ENCODE assay signal across 12 cellular contexts in the genomic region with DNA sequence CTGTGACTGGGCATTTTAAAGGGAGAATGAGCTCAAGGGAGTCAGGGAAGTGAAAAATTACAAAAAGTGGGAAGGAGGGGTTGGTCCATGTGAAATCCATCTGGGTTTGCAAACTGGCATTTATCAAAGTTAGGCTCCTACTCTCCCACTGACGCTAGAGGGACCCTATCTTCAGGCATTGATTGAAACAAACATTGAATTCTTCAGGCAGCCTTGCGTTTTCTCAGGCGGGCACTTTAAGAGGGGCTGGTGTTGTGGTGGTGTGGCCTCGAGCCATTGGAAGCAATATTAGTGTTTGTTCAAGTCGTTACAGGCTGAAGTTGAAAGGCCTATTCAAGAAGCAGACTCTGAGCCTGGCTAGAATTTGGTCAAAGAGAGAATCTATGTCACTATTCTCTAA. TPM values are rescaled to one million over a fixed set of nuclear protein-coding genes. Genes with fewer than 3 reads are reported as not detected.
DNase-seq lines count a peak whose midpoint lies in the region; ATAC-seq, FAIRE-seq and TF ChIP-seq lines count a peak whose summit lies in the region.
"Had no signal": no experiment of that assay in that cellular context is flagged by ENCODE, and none has a peak within 500 bp of the region (broad histone marks: within the 10 kb centered on the region; RNA-seq: fewer than 3 reads in every experiment).

No MANE protein-coding gene starts in this region.

- no peaks in the 10 kb centered on the region for H3K4me1 ChIP-seq in breast epithelium
- peaks cover 0 to 3% of the 10 kb centered on the region in 2 experiments; a peak in 2 of 5 replicates for H3K4me1 ChIP-seq in K562 (replicated peaks in 1 of 2; ENCODE audit: control insufficient read depth in 2 of 2, insufficient read depth in 2 of 2, low read length in 2 of 2)
- no peaks in the 10 kb centered on the region for H3K4me1 ChIP-seq in keratinocyte (ENCODE audit: control insufficient read depth, extremely low read depth, insufficient read depth, low read length)

- FAIRE-seq in K562 (lab: Jason Lieb, UNC) (no peak), keratinocyte (lab: Jason Lieb, UNC) (no peak), GM12891 (lab: Jason Lieb, UNC) (no peak)
- FAIRE-seq: TTC549 had no signal

- H3K9ac ChIP-seq in K562 (ENCODE audit: insufficient read depth in 1 of 2, low read depth in 2 of 2, low read length in 2 of 2) (no peak overlapping the region), keratinocyte (ENCODE audit: control insufficient read depth, extremely low read depth, insufficient read depth, low read length) (no peak overlapping the region)

- H3K4me3 Mint-ChIP-seq in MCF 10A (ENCODE audit: unreplicated experiment), result no peak overlapping the region
- peak overlapping the region; percentile 25 for H3K4me3 Mint-ChIP-seq in type B pancreatic cell
- H3K4me3 Mint-ChIP-seq: natural killer cell treated with Interleukin-12 subunit alpha and Interleukin-12 subunit beta and Interleukin-15 and Interleukin-18, amount 100 ng/mL, for 72 hours had no signal

- H3K27ac ChIP-seq in breast epithelium (no peak overlapping the region), K562 (ENCODE audit: extremely low read depth, low read depth, low read length) (no peak overlapping the region), keratinocyte (ENCODE audit: control insufficient read depth, insufficient read depth, low read length) (no peak overlapping the region)

- TF ChIP-seq EP300 in K562 (IDR thresholded peaks at IDR 0.05; ENCODE audit: low read length), result no peak

- CTCF ChIA-PET in MCF 10A (lab: Yijun Ruan, JAX) (interaction anchor here (0.5 to 0.7 kb wide), 5 partner anchors 68 to 1578 kb away, joined by 3 to 6 read pairs (median 3); no protein-coding TSS in a partner anchor), K562 (lab: Yijun Ruan, JAX; ENCODE audit: low intra/inter-chr PET ratio) (no interaction called here)

- in situ Hi-C loops in K562 (cut with MboI), result no loop called here

- no peaks in the 10 kb centered on the region for H3K27me3 Mint-ChIP-seq in MCF 10A (ENCODE audit: insufficient read depth, unreplicated experiment)
- no peaks in the 10 kb centered on the region for H3K27me3 Mint-ChIP-seq in type B pancreatic cell

- H4K20me1 ChIP-seq in K562 (replicated peaks; ENCODE audit: control insufficient read depth, insufficient read depth, low read length) (no peaks in the 10 kb centered on the region), keratinocyte (ENCODE audit: control insufficient read depth, extremely low read depth, insufficient read depth, low read length) (no peaks in the 10 kb centered on the region)

- 4% methylated on average over 5 of the region's 5 CpGs for WGBS in K562 (ENCODE audit: insufficient coverage, low coverage, missing lambda C conversion rate)

- no TSS peak for BruUV-seq in MCF 10A (replicated peaks; lab: Mats Ljungman, UMichigan)
- BruUV-seq in K562 (replicated peaks; lab: Mats Ljungman, UMichigan), result no TSS peak

- TF ChIP-seq CTCF in breast epithelium (IDR thresholded peaks at IDR 0.05) (peak in 2 of 3 donors; percentile 14 to 31), MCF 10A (IDR thresholded peaks at IDR 0.05; ENCODE audit: unreplicated experiment) (no peak), K562 (IDR thresholded peaks at IDR 0.05 in 2 of 3, conservative IDR thresholded peaks at IDR 0.05 in 1 of 3; ENCODE audit: insufficient read depth in 2 of 3, low read depth in 1 of 3, low read length in 3 of 3) (peak; percentile 32 to 55 (median 37); a peak in 2 of 6 replicates), keratinocyte (optimal IDR thresholded peaks at IDR 0.05 in 1 of 3, IDR thresholded peaks at IDR 0.05 in 1 of 3, conservative IDR thresholded peaks at IDR 0.05 in 1 of 3; ENCODE audit: extremely low read depth in 1 of 3, insufficient read depth in 2 of 3, low read length in 3 of 3) (peak; percentile 7 to 37 (median 17)), type B pancreatic cell (conservative IDR thresholded peaks at IDR 0.05) (peak; percentile 67)

- intact Hi-C loops in breast epithelium (cut with DNase I; ENCODE audit: low total_unique reads), result no loop called here
- intact Hi-C loops in MCF 10A (cut with micrococcal nuclease), result no loop called here
- intact Hi-C loops in K562 (cut with micrococcal nuclease), result loop anchor here (1.0 to 2.0 kb wide), 2 partner anchors 22 to 23 kb away; no protein-coding TSS in a partner anchor

- no peaks in the 10 kb centered on the region for H3K4me1 Mint-ChIP-seq in MCF 10A (ENCODE audit: insufficient read depth, unreplicated experiment)
- peaks cover 16% of the 10 kb centered on the region for H3K4me1 Mint-ChIP-seq in type B pancreatic cell (ENCODE audit: unreplicated experiment)

- TF ChIP-seq RAD21 in K562 (CRISPR knock-in tag; conservative IDR thresholded peaks at IDR 0.05 in 1 of 2, IDR thresholded peaks at IDR 0.05 in 1 of 2), result no peak; a peak in 1 of 4 replicates

- H3K27me3 ChIP-seq in breast epithelium (no peaks in the 10 kb centered on the region), K562 (ENCODE audit: control insufficient read depth in 2 of 2, insufficient read depth in 2 of 2, low read length in 2 of 2) (peaks cover 19 to 21% of the 10 kb centered on the region in 2 experiments), keratinocyte (ENCODE audit: control insufficient read depth, extremely low read depth, insufficient read depth, low read length) (no peaks in the 10 kb centered on the region)

- H2AFZ ChIP-seq in K562 (ENCODE audit: low read depth, low read length) (no peak overlapping the region), keratinocyte (ENCODE audit: control insufficient read depth, low read length) (no peak overlapping the region)

- no peaks in the 10 kb centered on the region for H3K79me2 ChIP-seq in K562 (ENCODE audit: control insufficient read depth, insufficient read depth, low read length)
- H3K79me2 ChIP-seq in keratinocyte (ENCODE audit: control insufficient read depth, insufficient read depth, low read length), result no peaks in the 10 kb centered on the region

- H3K4me3 ChIP-seq in breast epithelium (no peak overlapping the region), K562 (no peak overlapping the region), keratinocyte (ENCODE audit: control insufficient read depth in 2 of 3, extremely low read depth in 1 of 3, insufficient read depth in 2 of 3, low read depth in 1 of 3, low read length in 3 of 3) (no peak overlapping the region)

- H3K4me2 ChIP-seq in K562 (ENCODE audit: insufficient read depth, low read length) (no peak overlapping the region), keratinocyte (ENCODE audit: control insufficient read depth, extremely low read depth, insufficient read depth, low read depth, low read length) (no peak overlapping the region)

- H3K36me3 Mint-ChIP-seq in MCF 10A (ENCODE audit: insufficient read depth, unreplicated experiment) (no peaks in the 10 kb centered on the region), type B pancreatic cell (peaks cover 14% of the 10 kb centered on the region)
- H3K36me3 Mint-ChIP-seq: natural killer cell treated with Interleukin-12 subunit alpha and Interleukin-12 subunit beta and Interleukin-15 and Interleukin-18, amount 100 ng/mL, for 72 hours had no signal

- no peaks in the 10 kb centered on the region for H3K9me3 ChIP-seq in breast epithelium
- H3K9me3 ChIP-seq in K562 (replicated peaks; ENCODE audit: control insufficient read depth, insufficient read depth, low read depth, low read length), result no peaks in the 10 kb centered on the region
- H3K9me3 ChIP-seq in keratinocyte (ENCODE audit: control insufficient read depth, low read depth, low read length), result no peaks in the 10 kb centered on the region

- TF ChIP-seq POLR2A in breast epithelium (IDR thresholded peaks at IDR 0.05) (no peak), K562 (conservative IDR thresholded peaks at IDR 0.05) (no peak), GM12891 (IDR thresholded peaks at IDR 0.05; ENCODE audit: low read depth, low read length) (no peak)

- DNase-seq in breast epithelium (ENCODE audit: low spot score in 2 of 2) (no peak), MCF 10A (ENCODE audit: unreplicated experiment) (no peak), K562 (ENCODE audit: extremely low read depth in 1 of 4, low spot score in 3 of 4) (peak in 1 of 4 experiments; percentile 16), keratinocyte (ENCODE audit: low read depth, low spot score) (no peak), type B pancreatic cell (ENCODE audit: extremely low spot score, unreplicated experiment) (no peak), HK-2 (ENCODE audit: unreplicated experiment) (no peak), GM12891 (ENCODE audit: insufficient read length, low spot score) (no peak)
- DNase-seq in stimulated activated CD8-positive, alpha-beta memory T cell treated with anti-CD3 and anti-CD28 coated beads, Interleukin-4, amount 100 ng/mL, for 48 hours, result no peak
- DNase-seq: AML-193, NCI-H2081 treated with DMSO at 0.1 percent for 48 hours had no signal

- no peaks in the 10 kb centered on the region for H3K36me3 ChIP-seq in breast epithelium
- H3K36me3 ChIP-seq in K562 (ENCODE audit: control insufficient read depth, insufficient read depth, low read length), result no peaks in the 10 kb centered on the region
- H3K36me3 ChIP-seq in keratinocyte (ENCODE audit: control insufficient read depth in 2 of 2, extremely low read depth in 1 of 2, insufficient read depth in 2 of 2, low read length in 2 of 2), result no peaks in the 10 kb centered on the region

- dilution Hi-C loops in keratinocyte (cut with MboI; ENCODE audit: extremely low pct_ligation_motif_present, low sequenced_read_pairs), result no loop called here

- H3K27ac Mint-ChIP-seq in MCF 10A (ENCODE audit: low read depth, unreplicated experiment), result no peak overlapping the region
- no peak overlapping the region for H3K27ac Mint-ChIP-seq in type B pancreatic cell
- H3K27ac Mint-ChIP-seq: natural killer cell treated with Interleukin-12 subunit alpha and Interleukin-12 subunit beta and Interleukin-15 and Interleukin-18, amount 100 ng/mL, for 72 hours had no signal

- H3K9me3 Mint-ChIP-seq in MCF 10A (ENCODE audit: unreplicated experiment), result peaks cover 4% of the 10 kb centered on the region
- no peaks in the 10 kb centered on the region for H3K9me3 Mint-ChIP-seq in type B pancreatic cell
- H3K9me3 Mint-ChIP-seq: natural killer cell treated with Interleukin-12 subunit alpha and Interleukin-12 subunit beta and Interleukin-15 and Interleukin-18, amount 100 ng/mL, for 72 hours had no signal

- ATAC-seq in K562, result peak; percentile 66
- ATAC-seq: natural killer cell treated with Interleukin-12 subunit alpha and Interleukin-12 subunit beta and Interleukin-15 and Interleukin-18, amount 100 ng/mL, for 72 hours had no signal

- H3K9me1 ChIP-seq in K562 (ENCODE audit: control insufficient read depth, insufficient read depth, low read length) (no peaks in the 10 kb centered on the region), keratinocyte (ENCODE audit: control insufficient read depth, extremely low read depth, insufficient read depth, low read length) (no peaks in the 10 kb centered on the region)

- POLR2A ChIA-PET in MCF 10A (lab: Yijun Ruan, JAX), result no interaction called here
- POLR2A ChIA-PET in K562 (lab: Yijun Ruan, JAX), result no interaction called here

RNA-seq across cellular contexts. Expression of a gene that starts 36.6 kb away (rescaled TPM):
- 10 to 100 TPM; 21.7 to 45.6 (median 35.1) TPM for total RNA-seq in breast epithelium
- total RNA-seq in MCF 10A (2022), result 0.23 and 0.42 TPM in 2 replicates
- total RNA-seq in K562 (2011; cell fraction: chromatin; rRNA removed; ENCODE audit: low replicate concordance), result 1.9 and 3.2 TPM in 2 replicates
- total RNA-seq in K562 (2011; cell fraction: nucleolus; rRNA removed), result 2.0 and 2.1 TPM in 2 replicates
- 4.1 and 4.2 TPM in 2 replicates for total RNA-seq in K562 (2011; cell fraction: nucleoplasm; rRNA removed)
- 0.37 and 0.68 TPM in 2 replicates for total RNA-seq in K562 (2014; rRNA removed)
- total RNA-seq in K562 (2014; rRNA removed; fragmentation: Illumina TruSeq; extraction: Trizol), result 0.54 and 0.55 TPM in 2 replicates
- 0.22 and 0.23 TPM in 2 replicates for total RNA-seq in K562 (2015; rRNA removed; fragmentation: Illumina TruSeq; extraction: Trizol)
- 0.96 and 0.98 TPM in 2 replicates for total RNA-seq in K562 (2021)
- polyA plus RNA-seq in K562 (2011; rRNA removed), result 1.2 TPM in 2 replicates
- polyA plus RNA-seq in K562 (2011; cell fraction: cytosol; rRNA removed), result 0.60 and 0.88 TPM in 2 replicates
- polyA plus RNA-seq in K562 (2011; cell fraction: nucleus; rRNA removed), result 0.97 and 1.4 TPM in 2 replicates
- 0.49 and 1.00 TPM in 2 replicates for polyA plus RNA-seq in K562 (2012)
- polyA plus RNA-seq in K562 (2014; fragmentation: Illumina TruSeq; extraction: Trizol), result 0.47 and 0.59 TPM in 2 replicates
- polyA plus RNA-seq in K562 (2014; fragmentation: Nextera tagmentation; extraction: Ambion mirVana), result under 1 TPM; 0.07 to 0.22 TPM
- 0.52 and 0.94 TPM in 2 replicates for polyA plus RNA-seq in K562 (2014; rRNA removed)
- 2.0 and 2.7 TPM in 2 replicates for polyA minus RNA-seq in K562 (2011; rRNA and poly(A)+ RNA removed)
- 0.48 and 0.55 TPM in 2 replicates for polyA minus RNA-seq in K562 (2011; cell fraction: cytosol; rRNA and poly(A)+ RNA removed)
- 0.67 and 1.00 TPM in 2 replicates for polyA minus RNA-seq in K562 (2011; cell fraction: nucleus; rRNA and poly(A)+ RNA removed)
- 0.44 to 1.9 TPM (median 1.2 TPM) in 3 replicates for polyA plus RNA-seq in keratinocyte
- 0.15 TPM for polyA plus RNA-seq in keratinocyte (2011; ENCODE audit: low read depth)
- 0.58 and 1.1 TPM in 2 replicates for polyA plus RNA-seq in keratinocyte (2011; cell fraction: cytosol; rRNA removed)
- 1.6 and 2.0 TPM in 2 replicates for polyA plus RNA-seq in keratinocyte (2011; cell fraction: nucleus; rRNA removed)
- 0.24 and 0.37 TPM in 2 replicates for polyA plus RNA-seq in keratinocyte (2012; ENCODE audit: low replicate concordance)
- 0.46 to 2.5 TPM (median 1.9 TPM) in 3 replicates for polyA minus RNA-seq in keratinocyte
- polyA minus RNA-seq in keratinocyte (2011; cell fraction: cytosol; rRNA and poly(A)+ RNA removed), result 2.3 TPM
- 1.4 and 3.2 TPM in 2 replicates for polyA minus RNA-seq in keratinocyte (2011; cell fraction: nucleus; rRNA and poly(A)+ RNA removed)
- 4.3 and 15.7 TPM in 2 replicates for total RNA-seq in type B pancreatic cell (ENCODE audit: low replicate concordance)
- polyA plus RNA-seq in GM12891 (2012; ENCODE audit: low read depth, missing spikeins), result 0.47 TPM

RNA-seq across cellular contexts. Expression of a gene that starts 51.1 kb away (rescaled TPM):
- 1 to 10 TPM in 1 of 3 donors, under 1 TPM in 1, not detected in 1; 0.29 to 2.9 TPM for total RNA-seq in breast epithelium
- total RNA-seq in MCF 10A (2022), result not detected in 2 replicates
- not detected in 2 replicates for total RNA-seq in K562 (2011; cell fraction: chromatin; rRNA removed; ENCODE audit: low replicate concordance)
- total RNA-seq in K562 (2011; cell fraction: nucleolus; rRNA removed), result not detected in 2 replicates
- not detected in 2 replicates for total RNA-seq in K562 (2011; cell fraction: nucleoplasm; rRNA removed)
- not detected in 2 replicates for total RNA-seq in K562 (2014; rRNA removed)
- total RNA-seq in K562 (2014; rRNA removed; fragmentation: Illumina TruSeq; extraction: Trizol), result not detected in 2 replicates
- 0.18 TPM in 1 of 2 replicates, not detected in the other for total RNA-seq in K562 (2015; rRNA removed; fragmentation: Illumina TruSeq; extraction: Trizol)
- total RNA-seq in K562 (2021), result not detected in 2 replicates
- not detected in 2 replicates for polyA plus RNA-seq in K562 (2011; rRNA removed)
- polyA plus RNA-seq in K562 (2011; cell fraction: cytosol; rRNA removed), result 0.06 TPM in 1 of 2 replicates, not detected in the other
- not detected in 2 replicates for polyA plus RNA-seq in K562 (2011; cell fraction: nucleus; rRNA removed)
- 0.14 TPM in 1 of 2 replicates, not detected in the other for polyA plus RNA-seq in K562 (2012)
- polyA plus RNA-seq in K562 (2014; fragmentation: Illumina TruSeq; extraction: Trizol), result not detected in 2 replicates
- under 1 TPM; 0.06 to 0.35 TPM for polyA plus RNA-seq in K562 (2014; fragmentation: Nextera tagmentation; extraction: Ambion mirVana)
- polyA plus RNA-seq in K562 (2014; rRNA removed), result 0.05 TPM in 1 of 2 replicates, not detected in the other
- polyA minus RNA-seq in K562 (2011; rRNA and poly(A)+ RNA removed), result not detected in 2 replicates
- not detected in 2 replicates for polyA minus RNA-seq in K562 (2011; cell fraction: cytosol; rRNA and poly(A)+ RNA removed)
- not detected in 2 replicates for polyA minus RNA-seq in K562 (2011; cell fraction: nucleus; rRNA and poly(A)+ RNA removed)
- polyA plus RNA-seq in keratinocyte, result not detected in 3 replicates
- polyA plus RNA-seq in keratinocyte (2011; ENCODE audit: low read depth), result not detected
- not detected in 2 replicates for polyA plus RNA-seq in keratinocyte (2011; cell fraction: cytosol; rRNA removed)
- not detected in 2 replicates for polyA plus RNA-seq in keratinocyte (2011; cell fraction: nucleus; rRNA removed)
- not detected in 2 replicates for polyA plus RNA-seq in keratinocyte (2012; ENCODE audit: low replicate concordance)
- not detected in 3 replicates for polyA minus RNA-seq in keratinocyte
- not detected for polyA minus RNA-seq in keratinocyte (2011; cell fraction: cytosol; rRNA and poly(A)+ RNA removed)
- polyA minus RNA-seq in keratinocyte (2011; cell fraction: nucleus; rRNA and poly(A)+ RNA removed), result not detected in 2 replicates
- not detected in 2 replicates for total RNA-seq in type B pancreatic cell (ENCODE audit: low replicate concordance)
- polyA plus RNA-seq in GM12891 (2012; ENCODE audit: low read depth, missing spikeins), result not detected
- total RNA-seq: natural killer cell treated with Interleukin-12 subunit alpha and Interleukin-12 subunit beta and Interleukin-15 and Interleukin-18, amount 100 ng/mL, for 72 hours had no signal
